ENCODE assay signal across 8 cellular contexts in genomic region chr12:68686262-68686594, GRCh38. TPM values are rescaled to one million over a fixed set of nuclear protein-coding genes. Genes with fewer than 3 reads are reported as not detected.
DNase-seq lines count a peak whose midpoint lies in the region; ATAC-seq and TF ChIP-seq lines count a peak whose summit lies in the region.

No MANE protein-coding gene starts in this region.

- peak overlapping the region; percentile 96 to 100 (median 99) for H3K27ac Mint-ChIP-seq in CD4-positive, CD25-positive, alpha-beta regulatory T cell
- peak overlapping the region; percentile 98 for H3K27ac Mint-ChIP-seq in nephron progenitor cell

- peak overlapping the region; percentile 99 for H3K4me3 ChIP-seq in CD4-positive, CD25-positive, alpha-beta regulatory T cell (ENCODE audit: low read depth, low read length)
- peak overlapping the region; percentile 96 for H3K4me3 ChIP-seq in Jurkat, Clone E6-1 (ENCODE audit: low read length)
- peak overlapping the region; percentile 95 for H3K4me3 ChIP-seq in coronary artery

- H3K36me3 Mint-ChIP-seq in CD4-positive, CD25-positive, alpha-beta regulatory T cell = peaks cover 19% of the 10 kb centered on the region
- peaks cover 13% of the 10 kb centered on the region for H3K36me3 Mint-ChIP-seq in nephron progenitor cell (ENCODE audit: low read depth)

- H3K4me1 Mint-ChIP-seq in CD4-positive, CD25-positive, alpha-beta regulatory T cell = peaks cover 19 to 48% (median 34%) of the 10 kb centered on the region in 4 donors
- H3K4me1 Mint-ChIP-seq in nephron progenitor cell = peaks cover 32% of the 10 kb centered on the region

- H3K36me3 ChIP-seq in CD4-positive, CD25-positive, alpha-beta regulatory T cell (ENCODE audit: control insufficient read depth, insufficient read depth, low read length) = peaks cover 10% of the 10 kb centered on the region

- in situ Hi-C loops in G401 (cut with HindIII; ENCODE audit: low sequenced_read_pairs) = no loop called here

- peak overlapping the region; percentile 96 to 98 (median 97) for H3K4me3 Mint-ChIP-seq in CD4-positive, CD25-positive, alpha-beta regulatory T cell
- peak overlapping the region; percentile 98 for H3K4me3 Mint-ChIP-seq in nephron progenitor cell

- no peak for TF ChIP-seq CTCF in coronary artery (IDR thresholded peaks at IDR 0.05)
- no peak for TF ChIP-seq CTCF in nephron progenitor cell (IDR thresholded peaks at IDR 0.05)

- H3K27me3 ChIP-seq in CD4-positive, CD25-positive, alpha-beta regulatory T cell (ENCODE audit: control insufficient read depth, insufficient read depth, low read length) = no peaks in the 10 kb centered on the region

- H3K9me3 Mint-ChIP-seq in CD4-positive, CD25-positive, alpha-beta regulatory T cell = no peaks in the 10 kb centered on the region
- H3K9me3 Mint-ChIP-seq in nephron progenitor cell = no peaks in the 10 kb centered on the region

- peaks cover 23% of the 10 kb centered on the region for H3K4me1 ChIP-seq in CD4-positive, CD25-positive, alpha-beta regulatory T cell (ENCODE audit: control insufficient read depth, insufficient read depth, low read length, poor library complexity, severe bottlenecking)

- peak overlapping the region; percentile 79 for H3K27ac ChIP-seq in CD4-positive, CD25-positive, alpha-beta regulatory T cell (ENCODE audit: insufficient read depth, low read length, poor library complexity, severe bottlenecking)
- H3K27ac ChIP-seq in coronary artery = peak overlapping the region; percentile 79

- no peaks in the 10 kb centered on the region for H3K27me3 Mint-ChIP-seq in CD4-positive, CD25-positive, alpha-beta regulatory T cell
- H3K27me3 Mint-ChIP-seq in nephron progenitor cell (ENCODE audit: low read depth, poor library complexity) = no peaks in the 10 kb centered on the region

- H3K9me3 ChIP-seq in CD4-positive, CD25-positive, alpha-beta regulatory T cell (ENCODE audit: control insufficient read depth in 2 of 2, low read length in 2 of 2) = no peaks in the 10 kb centered on the region

- ATAC-seq in CD4-positive, CD25-positive, alpha-beta regulatory T cell (ENCODE audit: low read depth in 2 of 2) = no peak
- ATAC-seq in HG03439 (IDR thresholded peaks at IDR 0.05; ENCODE audit: unreplicated experiment) = no peak

- no peak for DNase-seq in CD4-positive, CD25-positive, alpha-beta regulatory T cell
- DNase-seq in Jurkat, Clone E6-1 (ENCODE audit: low read depth, low spot score) = no peak
- DNase-seq in coronary artery (ENCODE audit: low spot score) (no peak), nephron progenitor cell (no peak), G401 (ENCODE audit: low spot score) (no peak), NCI-H128 (lab: John Stamatoyannopoulos, UW; ENCODE audit: unreplicated experiment) (no peak), HuH-7 (ENCODE audit: low spot score) (no peak)

RNA-seq across cellular contexts. Expression of gene NUP107, which starts 0.6 kb away (rescaled TPM):
- 37.0 TPM for total RNA-seq in CD4-positive, CD25-positive, alpha-beta regulatory T cell
- 10 to 100 TPM; 28.9 to 36.7 (median 31.8) TPM for polyA plus RNA-seq in CD4-positive, CD25-positive, alpha-beta regulatory T cell
- polyA plus RNA-seq in Jurkat, Clone E6-1 (2012; ENCODE audit: insufficient read depth, insufficient read length) = 157 TPM
- 58.3 and 145 TPM in 2 replicates for total RNA-seq in G401 (2014; rRNA removed; shearing (Covaris generic))

RNA-seq across cellular contexts. Expression of gene SLC35E3, which starts 59.7 kb away (rescaled TPM):
- total RNA-seq in CD4-positive, CD25-positive, alpha-beta regulatory T cell = 12.1 TPM
- polyA plus RNA-seq in CD4-positive, CD25-positive, alpha-beta regulatory T cell = 10 to 100 TPM; 12.7 to 20.2 (median 15.2) TPM
- 9.2 TPM for polyA plus RNA-seq in Jurkat, Clone E6-1 (2012; ENCODE audit: insufficient read depth, insufficient read length)
- 1.5 and 2.0 TPM in 2 replicates for total RNA-seq in G401 (2014; rRNA removed; shearing (Covaris generic))
